In genomic region chr18:73697395-73697794, GRCh38 we compare ENCODE assay signal across 6 cellular contexts.
"Had no signal": no experiment of that assay in that cellular context is flagged by ENCODE, and none has a peak within 500 bp of the region (broad histone marks: within the 10 kb centered on the region; RNA-seq: fewer than 3 reads in every experiment).

No MANE protein-coding gene starts in this region.

- H3K4me3 Mint-ChIP-seq: IgD-negative memory B cell had no signal

- H3K27me3 Mint-ChIP-seq: IgD-negative memory B cell had no signal

- H3K4me1 Mint-ChIP-seq: IgD-negative memory B cell had no signal

- DNase-seq: KBM-7 had no signal

- H3K27ac Mint-ChIP-seq: IgD-negative memory B cell had no signal

- FAIRE-seq: HepG2, HTR-8/SVneo, K562 had no signal

- H3K4me3 ChIP-seq: K562 had no signal

- H3K27ac ChIP-seq: HL-60 had no signal

- ATAC-seq: HepG2, K562 had no signal
